Comparison of ENCODE assay signal across 8 cellular contexts in genomic region chr19:57527136-57527881, GRCh38. TPM values are rescaled to one million over a fixed set of nuclear protein-coding genes. Genes with fewer than 3 reads are reported as not detected.
DNase-seq lines count a peak whose midpoint lies in the region; ATAC-seq and TF ChIP-seq lines count a peak whose summit lies in the region.

Gene ZNF549 (plus strand): TSS chr19:57527356. CDS start chr19:57527574, 218 bp downstream.

- H3K4me3 ChIP-seq in GM12865 (ENCODE audit: low read depth, low read length): peak within 1 kb of the TSS; percentile 86
- H3K4me3 ChIP-seq in astrocyte of the cerebellum (ENCODE audit: low read depth, low read length): peak within 1 kb of the TSS; percentile 82
- peak within 1 kb of the TSS; percentile 93 for H3K4me3 ChIP-seq in rectal smooth muscle tissue (ENCODE audit: low read length)
- peak within 1 kb of the TSS; percentile 71 to 80 for H3K4me3 ChIP-seq in vagina

- DNase-seq in GM12865 (ENCODE audit: low read depth) (peak; percentile 95), NCI-H146 (lab: John Stamatoyannopoulos, UW) (peak; percentile 94), astrocyte of the cerebellum (ENCODE audit: low read depth) (peak; percentile 88), hippocampal formation (lab: John Stamatoyannopoulos, UW) (peak; percentile 69 to 71), vagina (ENCODE audit: extremely low spot score in 2 of 2) (no peak)
- DNase-seq in T-helper 2 cell treated with Interferon-gamma antibody and Interleukin-4, amounts not matched to agents 5 μg/mL and 100 μg/mL, for 36 hours (ENCODE audit: low spot score): peak; percentile 85

- H3K9me3 ChIP-seq in vagina: peaks cover 22% of the 10 kb centered on the region

- peak within 1 kb of the TSS; percentile 54 for H3K27ac ChIP-seq in rectal smooth muscle tissue (ENCODE audit: low read depth, low read length)
- H3K27ac ChIP-seq in vagina: peak within 1 kb of the TSS; percentile 49

- H3K27me3 Mint-ChIP-seq in T-helper 2 cell treated with Interferon-gamma antibody and Interleukin-4, amounts not matched to agents 5 μg/mL and 100 μg/mL, for 36 hours (ENCODE audit: low read depth): no peaks in the 10 kb centered on the region

- H3K36me3 ChIP-seq in rectal smooth muscle tissue (ENCODE audit: control insufficient read depth, insufficient read depth, low read length) (peaks cover 3% of the 10 kb centered on the region), vagina (peaks cover 0 to 14% of the 10 kb centered on the region in 2 donors)

- no peak for TF ChIP-seq POLR2A in vagina (IDR thresholded peaks at IDR 0.05)

- no peaks in the 10 kb centered on the region for H3K4me1 ChIP-seq in rectal smooth muscle tissue (ENCODE audit: control insufficient read depth, insufficient read depth, low read length)
- peaks cover 11% of the 10 kb centered on the region for H3K4me1 ChIP-seq in vagina

- peak within 1 kb of the TSS; percentile 75 for H3K9ac ChIP-seq in rectal smooth muscle tissue (ENCODE audit: low read length)

- H3K4me3 Mint-ChIP-seq in T-helper 2 cell treated with Interferon-gamma antibody and Interleukin-4, amounts not matched to agents 5 μg/mL and 100 μg/mL, for 36 hours: peak within 1 kb of the TSS; percentile 93

- TF ChIP-seq CTCF in GM12865 (IDR thresholded peaks at IDR 0.05; ENCODE audit: insufficient read depth, low read depth, low read length, missing control alignments) (no peak), astrocyte of the cerebellum (IDR thresholded peaks at IDR 0.05; ENCODE audit: low read depth, low read length, missing control alignments) (no peak), vagina (IDR thresholded peaks at IDR 0.05) (no peak)

- H3K36me3 Mint-ChIP-seq in T-helper 2 cell treated with Interferon-gamma antibody and Interleukin-4, amounts not matched to agents 5 μg/mL and 100 μg/mL, for 36 hours (ENCODE audit: low read depth): peaks cover 38% of the 10 kb centered on the region

- H3K27me3 ChIP-seq in rectal smooth muscle tissue (ENCODE audit: control insufficient read depth, insufficient read depth, low read length) (no peaks in the 10 kb centered on the region), vagina (no peaks in the 10 kb centered on the region)

- in situ Hi-C loops in astrocyte of the cerebellum (cut with HindIII; ENCODE audit: low sequenced_read_pairs): no loop called here

- intact Hi-C loops in vagina (cut with DNase I): no loop called here

- H3K4me1 Mint-ChIP-seq in T-helper 2 cell treated with Interferon-gamma antibody and Interleukin-4, amounts not matched to agents 5 μg/mL and 100 μg/mL, for 36 hours (ENCODE audit: low read depth): peaks cover 13% of the 10 kb centered on the region

- peak within 1 kb of the TSS; percentile 82 for H3K27ac Mint-ChIP-seq in T-helper 2 cell treated with Interferon-gamma antibody and Interleukin-4, amounts not matched to agents 5 μg/mL and 100 μg/mL, for 36 hours

- ATAC-seq in HG02759 (IDR thresholded peaks at IDR 0.05; ENCODE audit: unreplicated experiment): peak; percentile 99

- peaks cover 65% of the 10 kb centered on the region for H3K9me3 Mint-ChIP-seq in T-helper 2 cell treated with Interferon-gamma antibody and Interleukin-4, amounts not matched to agents 5 μg/mL and 100 μg/mL, for 36 hours

RNA-seq across cellular contexts. Expression of gene ZNF549, which starts in this region (rescaled TPM):
- 4.9 TPM for total RNA-seq in vagina

Comparison
In these comparisons a context has a peak if more than half of its experiments do, and no peak if none do; other contexts are left out.
1. DNase-seq: peak in GM12865 (single experiment), NCI-H146 (single experiment), T-helper 2 cell treated with Interferon-gamma antibody and Interleukin-4, amounts not matched to agents 5 μg/mL and 100 μg/mL, for 36 hours (single experiment), astrocyte of the cerebellum (single experiment) and hippocampal formation (2 of 2); none in vagina (0 of 2).
2. Peak in every context shown above with its lines, with median percentiles within 50 percentile points of each other: H3K4me3 ChIP-seq.